In the genomic region with DNA sequence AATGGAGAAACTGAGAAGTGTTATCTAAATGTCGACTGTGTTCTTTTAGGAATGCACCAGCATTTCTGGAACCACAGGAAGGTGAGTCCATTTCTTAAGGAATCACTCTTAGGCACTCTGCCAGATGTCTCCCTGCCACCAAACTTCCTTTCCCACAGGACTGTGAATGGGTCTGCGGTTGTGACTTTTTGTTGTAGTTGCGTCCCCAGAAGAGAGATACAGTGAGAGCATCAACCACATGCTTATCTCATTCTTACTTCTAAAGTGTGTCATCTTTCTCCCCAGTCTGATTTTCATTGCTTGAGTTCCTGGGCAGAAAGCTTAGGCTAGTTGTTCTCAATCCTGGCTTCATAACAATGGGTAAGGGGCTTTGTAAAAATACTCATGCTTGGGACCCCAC, we compare ENCODE assay signal across 17 cellular contexts. TPM values are rescaled to one million over a fixed set of nuclear protein-coding genes. Genes with fewer than 3 reads are reported as not detected.
A peak's percentile ranks its signal among the peaks of the same experiment; 100 is the strongest.
DNase-seq lines count a peak whose midpoint lies in the region; ATAC-seq and TF ChIP-seq lines count a peak whose summit lies in the region.
"Had no signal": no experiment of that assay in that cellular context is flagged by ENCODE, and none has a peak within 500 bp of the region (broad histone marks: within the 10 kb centered on the region; RNA-seq: fewer than 3 reads in every experiment).

No MANE protein-coding gene starts in this region.

- no peak overlapping the region for H3K27ac ChIP-seq in dorsolateral prefrontal cortex
- H3K27ac ChIP-seq: C4-2B, KMS-11, neural progenitor cell, testis had no signal

- H3K27me3 Mint-ChIP-seq in activated CD4-positive, alpha-beta memory T cell treated with anti-CD3 and anti-CD28 coated beads for 36 hours, result peaks cover 2% of the 10 kb centered on the region
- H3K27me3 Mint-ChIP-seq: activated naive CD4-positive, alpha-beta T cell treated with anti-CD3 and anti-CD28 coated beads, Interleukin-2, amount 50 U/mL, for 24 hours had no signal

- H3K4me3 Mint-ChIP-seq in activated CD4-positive, alpha-beta memory T cell treated with anti-CD3 and anti-CD28 coated beads for 36 hours, result no peak overlapping the region
- H3K4me3 Mint-ChIP-seq: activated naive CD4-positive, alpha-beta T cell treated with anti-CD3 and anti-CD28 coated beads, Interleukin-2, amount 50 U/mL, for 24 hours; neural progenitor cell had no signal

- no peaks in the 10 kb centered on the region for H3K27me3 ChIP-seq in dorsolateral prefrontal cortex
- H3K27me3 ChIP-seq: neural progenitor cell, testis had no signal

- intact Hi-C loops in activated CD4-positive, alpha-beta memory T cell treated with anti-CD3 and anti-CD28 coated beads for 36 hours (cut with micrococcal nuclease), result loop anchor here (1.0 to 2.0 kb wide), 2 partner anchors 8 to 168 kb away; no protein-coding TSS in a partner anchor
- intact Hi-C loops in dorsolateral prefrontal cortex (cut with DNase I), result no loop called here

- no peak for TF ChIP-seq CTCF in dorsolateral prefrontal cortex (IDR thresholded peaks at IDR 0.05 in 54 of 56, conservative IDR thresholded peaks at IDR 0.05 in 2 of 56; ENCODE audit: low read depth in 1 of 56, partially characterized antibody in 56 of 56)

- H3K4me3 ChIP-seq in dorsolateral prefrontal cortex, result no peak overlapping the region
- H3K4me3 ChIP-seq: neural progenitor cell, testis had no signal

- H3K9me3 Mint-ChIP-seq in activated CD4-positive, alpha-beta memory T cell treated with anti-CD3 and anti-CD28 coated beads for 36 hours, result no peaks in the 10 kb centered on the region
- H3K9me3 Mint-ChIP-seq: activated naive CD4-positive, alpha-beta T cell treated with anti-CD3 and anti-CD28 coated beads, Interleukin-2, amount 50 U/mL, for 24 hours had no signal

- peak overlapping the region; percentile 82 for H3K27ac Mint-ChIP-seq in activated CD4-positive, alpha-beta memory T cell treated with anti-CD3 and anti-CD28 coated beads for 36 hours
- H3K27ac Mint-ChIP-seq: activated naive CD4-positive, alpha-beta T cell treated with anti-CD3 and anti-CD28 coated beads, Interleukin-2, amount 50 U/mL, for 24 hours; neural progenitor cell had no signal

- peaks cover 35% of the 10 kb centered on the region for H3K4me1 Mint-ChIP-seq in activated CD4-positive, alpha-beta memory T cell treated with anti-CD3 and anti-CD28 coated beads for 36 hours (ENCODE audit: low read depth)

- CTCF ChIA-PET in activated CD4-positive, alpha-beta memory T cell treated with anti-CD3 and anti-CD28 coated beads for 36 hours (lab: Charles Lee), result interaction anchor here (1.1 to 1.4 kb wide), 3 partner anchors 10 to 41 kb away, joined by 3 to 5 read pairs (median 4); no protein-coding TSS in a partner anchor

- peak; percentile 43 for ATAC-seq in GM18498 (IDR thresholded peaks at IDR 0.05; ENCODE audit: unreplicated experiment)
- ATAC-seq in GM19351 (IDR thresholded peaks at IDR 0.05; ENCODE audit: unreplicated experiment), result peak; percentile 42
- ATAC-seq in HG02885 (IDR thresholded peaks at IDR 0.05; ENCODE audit: poor library complexity, unreplicated experiment), result peak; percentile 36
- ATAC-seq: activated CD4-positive, CD25-positive, alpha-beta regulatory T cell treated with anti-CD3 and anti-CD28 coated beads, Interleukin-2, amount 50 U/mL, for 24 hours; SK-N-SH treated with all-trans-retinoic acid at 6 μM for 48 hours had no signal

- DNase-seq in activated CD4-positive, alpha-beta memory T cell treated with anti-CD3 and anti-CD28 coated beads for 36 hours, result peak; percentile 53
- DNase-seq in NCI-H524 treated with DMSO at 0.1 percent for 48 hours (lab: John Stamatoyannopoulos, UW), result no peak
- no peak for DNase-seq in HK-2 (ENCODE audit: unreplicated experiment)
- DNase-seq in stimulated activated CD4-positive, alpha-beta T cell treated with anti-CD3 and anti-CD28 coated beads, Interleukin-12 subunit alpha, Interleukin-12 subunit beta, amount 100 ng/mL, for 4 hours, result no peak
- no peak for DNase-seq in dorsolateral prefrontal cortex
- DNase-seq: GOT3, NCI-H2081 treated with DMSO at 0.1 percent for 48 hours, testis had no signal

- POLR2A ChIA-PET in activated CD4-positive, alpha-beta memory T cell treated with anti-CD3 and anti-CD28 coated beads for 36 hours (lab: Charles Lee), result interaction anchor here (0.7 to 2.7 kb wide), 3 partner anchors 9 to 13 kb away, joined by 3 to 23 read pairs (median 4); partner anchors contain the start of gene ITPRIPL2

- no peaks in the 10 kb centered on the region for H3K36me3 Mint-ChIP-seq in activated CD4-positive, alpha-beta memory T cell treated with anti-CD3 and anti-CD28 coated beads for 36 hours
- H3K36me3 Mint-ChIP-seq: activated naive CD4-positive, alpha-beta T cell treated with anti-CD3 and anti-CD28 coated beads, Interleukin-2, amount 50 U/mL, for 24 hours; neural progenitor cell had no signal

RNA-seq across cellular contexts. Expression of gene ITPRIPL2, which starts 13.4 kb away (rescaled TPM):
- 1 to 10 TPM; 8.9 to 9.7 TPM for total RNA-seq in activated CD4-positive, alpha-beta memory T cell treated with anti-CD3 and anti-CD28 coated beads for 36 hours
- total RNA-seq in dorsolateral prefrontal cortex, result 10 to 100 TPM in 59 of 120 experiments, 1 to 10 TPM in 61; 5.1 to 23.9 (median 9.8) TPM

RNA-seq across cellular contexts. Expression of gene SYT17, which starts 40.8 kb away (rescaled TPM):
- under 1 TPM in 1 of 2 experiments, not detected in 1; 0.10 TPM for total RNA-seq in activated CD4-positive, alpha-beta memory T cell treated with anti-CD3 and anti-CD28 coated beads for 36 hours
- 10 to 100 TPM; 10.7 to 47.8 (median 28.1) TPM for total RNA-seq in dorsolateral prefrontal cortex

RNA-seq across cellular contexts. Expression of gene COQ7, which starts 59.8 kb away (rescaled TPM):
- 10 to 100 TPM; 14.1 to 15.2 TPM for total RNA-seq in activated CD4-positive, alpha-beta memory T cell treated with anti-CD3 and anti-CD28 coated beads for 36 hours
- 10 to 100 TPM; 16.8 to 38.7 (median 28.3) TPM for total RNA-seq in dorsolateral prefrontal cortex

Comparison
In these comparisons a context has a peak if more than half of its experiments do, and no peak if none do; other contexts are left out.
1. RNA of gene SYT17, which starts 40.8 kb away (total RNA-seq): 10.7 to 47.8 TPM in dorsolateral prefrontal cortex; 0.10 TPM in activated CD4-positive, alpha-beta memory T cell treated with anti-CD3 and anti-CD28 coated beads for 36 hours; every median in the first group is over 4 times any median in the second.
2. Peak in every context shown above with its lines, with median percentiles within 50 percentile points of each other: ATAC-seq.